Comparison of ENCODE assay signal across 1 cellular context in the genomic region with DNA sequence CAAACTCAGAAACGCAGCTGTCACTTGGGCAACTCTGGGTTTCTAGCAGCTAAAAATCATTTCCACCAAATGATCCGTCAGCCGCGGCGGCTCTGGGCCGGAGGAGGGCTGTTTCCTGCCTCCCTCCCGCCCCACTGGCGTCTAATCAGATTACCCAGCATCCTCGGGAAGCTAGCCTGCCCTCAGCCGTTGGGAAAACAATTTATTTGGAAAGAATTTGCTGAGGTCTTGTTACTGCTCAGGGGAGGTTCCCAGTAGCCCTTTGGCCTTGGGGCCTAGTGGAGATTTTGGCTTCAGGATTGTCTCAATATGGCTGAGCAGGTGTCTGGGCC.
TF ChIP-seq lines count a peak whose summit lies in the region.

No MANE protein-coding gene starts in this region.

TF ChIP-seq in HepG2, 621 proteins besides CTCF, POLR2A, EP300 and RAD21 (continued from another document):
- TF ChIP-seq ZNF775 (CRISPR knock-in tag; IDR thresholded peaks at IDR 0.05; ENCODE audit: borderline replicate concordance) = no peak
- no peak for TF ChIP-seq HDAC6 (IDR thresholded peaks at IDR 0.05; ENCODE audit: low read depth, low read length)
- TF ChIP-seq ZNF788 (CRISPR knock-in tag; IDR thresholded peaks at IDR 0.05; ENCODE audit: borderline replicate concordance) = 0 out of 2 replicates have a peak, but pooled peaks have one; percentile 25
- TF ChIP-seq, protein P1, sequence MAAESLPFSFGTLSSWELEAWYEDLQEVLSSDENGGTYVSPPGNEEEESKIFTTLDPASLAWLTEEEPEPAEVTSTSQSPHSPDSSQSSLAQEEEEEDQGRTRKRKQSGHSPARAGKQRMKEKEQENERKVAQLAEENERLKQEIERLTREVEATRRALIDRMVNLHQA (CRISPR knock-in tag; IDR thresholded peaks at IDR 0.05) = no peak
- TF ChIP-seq HES4 (CRISPR knock-in tag; IDR thresholded peaks at IDR 0.05; ENCODE audit: borderline replicate concordance) = no peak
- TF ChIP-seq CBFB (CRISPR knock-in tag; IDR thresholded peaks at IDR 0.05) = no peak
- TF ChIP-seq ZNF143 (CRISPR knock-in tag; IDR thresholded peaks at IDR 0.05) = peak; percentile 50; the same call in 1 of the 2 replicates
